ENCODE assay signal across 1 cellular context in genomic region chr1:11099310-11100148, GRCh38.
TF ChIP-seq lines count a peak whose summit lies in the region.

EXOSC10 (minus strand) TSS chr1:11099869; CDS start chr1:11099831, 38 bp downstream.

TF ChIP-seq in HepG2, 621 proteins besides CTCF, POLR2A, EP300 and RAD21 (continued from another document and continues in another):
- peak; percentile 31; the same call in 1 of the 2 replicates for TF ChIP-seq FOXP4 (CRISPR knock-in tag; IDR thresholded peaks at IDR 0.05)
- peak; percentile 87 for TF ChIP-seq ZFP91 (CRISPR knock-in tag; IDR thresholded peaks at IDR 0.05; ENCODE audit: borderline replicate concordance)
- TF ChIP-seq, protein P1, sequence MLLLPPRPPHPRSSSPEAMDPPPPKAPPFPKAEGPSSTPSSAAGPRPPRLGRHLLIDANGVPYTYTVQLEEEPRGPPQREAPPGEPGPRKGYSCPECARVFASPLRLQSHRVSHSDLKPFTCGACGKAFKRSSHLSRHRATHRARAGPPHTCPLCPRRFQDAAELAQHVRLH (CRISPR knock-in tag; IDR thresholded peaks at IDR 0.05; ENCODE audit: borderline replicate concordance, low read depth) = no peak; the same call in 1 of the 2 replicates
- TF ChIP-seq TOPORS (CRISPR knock-in tag; IDR thresholded peaks at IDR 0.05) = no peak
- TF ChIP-seq ZNF382 (CRISPR knock-in tag; IDR thresholded peaks at IDR 0.05; ENCODE audit: borderline replicate concordance) = no peak
- TF ChIP-seq ZNF343 (CRISPR knock-in tag; IDR thresholded peaks at IDR 0.05) = 0 out of 2 replicates have a peak, but pooled peaks have one; percentile 34
- TF ChIP-seq ZFP62 (CRISPR knock-in tag; IDR thresholded peaks at IDR 0.05) = no peak
- TF ChIP-seq, protein P2, sequence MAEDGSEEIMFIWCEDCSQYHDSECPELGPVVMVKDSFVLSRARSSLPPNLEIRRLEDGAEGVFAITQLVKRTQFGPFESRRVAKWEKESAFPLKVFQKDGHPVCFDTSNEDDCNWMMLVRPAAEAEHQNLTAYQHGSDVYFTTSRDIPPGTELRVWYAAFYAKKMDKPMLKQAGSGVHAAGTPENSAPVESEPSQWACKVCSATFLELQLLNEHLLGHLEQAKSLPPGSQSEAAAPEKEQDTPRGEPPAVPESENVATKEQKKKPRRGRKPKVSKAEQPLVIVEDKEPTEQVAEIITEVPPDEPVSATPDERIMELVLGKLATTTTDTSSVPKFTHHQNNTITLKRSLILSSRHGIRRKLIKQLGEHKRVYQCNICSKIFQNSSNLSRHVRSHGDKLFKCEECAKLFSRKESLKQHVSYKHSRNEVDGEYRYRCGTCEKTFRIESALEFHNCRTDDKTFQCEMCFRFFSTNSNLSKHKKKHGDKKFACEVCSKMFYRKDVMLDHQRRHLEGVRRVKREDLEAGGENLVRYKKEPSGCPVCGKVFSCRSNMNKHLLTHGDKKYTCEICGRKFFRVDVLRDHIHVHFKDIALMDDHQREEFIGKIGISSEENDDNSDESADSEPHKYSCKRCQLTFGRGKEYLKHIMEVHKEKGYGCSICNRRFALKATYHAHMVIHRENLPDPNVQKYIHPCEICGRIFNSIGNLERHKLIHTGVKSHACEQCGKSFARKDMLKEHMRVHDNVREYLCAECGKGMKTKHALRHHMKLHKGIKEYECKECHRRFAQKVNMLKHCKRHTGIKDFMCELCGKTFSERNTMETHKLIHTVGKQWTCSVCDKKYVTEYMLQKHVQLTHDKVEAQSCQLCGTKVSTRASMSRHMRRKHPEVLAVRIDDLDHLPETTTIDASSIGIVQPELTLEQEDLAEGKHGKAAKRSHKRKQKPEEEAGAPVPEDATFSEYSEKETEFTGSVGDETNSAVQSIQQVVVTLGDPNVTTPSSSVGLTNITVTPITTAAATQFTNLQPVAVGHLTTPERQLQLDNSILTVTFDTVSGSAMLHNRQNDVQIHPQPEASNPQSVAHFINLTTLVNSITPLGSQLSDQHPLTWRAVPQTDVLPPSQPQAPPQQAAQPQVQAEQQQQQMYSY (CRISPR knock-in tag; IDR thresholded peaks at IDR 0.05) = peak; percentile 69; the same call in 1 of the 2 replicates
- peak; percentile 82 for TF ChIP-seq GABPB1 (CRISPR knock-in tag; IDR thresholded peaks at IDR 0.05)
- TF ChIP-seq, protein P3, sequence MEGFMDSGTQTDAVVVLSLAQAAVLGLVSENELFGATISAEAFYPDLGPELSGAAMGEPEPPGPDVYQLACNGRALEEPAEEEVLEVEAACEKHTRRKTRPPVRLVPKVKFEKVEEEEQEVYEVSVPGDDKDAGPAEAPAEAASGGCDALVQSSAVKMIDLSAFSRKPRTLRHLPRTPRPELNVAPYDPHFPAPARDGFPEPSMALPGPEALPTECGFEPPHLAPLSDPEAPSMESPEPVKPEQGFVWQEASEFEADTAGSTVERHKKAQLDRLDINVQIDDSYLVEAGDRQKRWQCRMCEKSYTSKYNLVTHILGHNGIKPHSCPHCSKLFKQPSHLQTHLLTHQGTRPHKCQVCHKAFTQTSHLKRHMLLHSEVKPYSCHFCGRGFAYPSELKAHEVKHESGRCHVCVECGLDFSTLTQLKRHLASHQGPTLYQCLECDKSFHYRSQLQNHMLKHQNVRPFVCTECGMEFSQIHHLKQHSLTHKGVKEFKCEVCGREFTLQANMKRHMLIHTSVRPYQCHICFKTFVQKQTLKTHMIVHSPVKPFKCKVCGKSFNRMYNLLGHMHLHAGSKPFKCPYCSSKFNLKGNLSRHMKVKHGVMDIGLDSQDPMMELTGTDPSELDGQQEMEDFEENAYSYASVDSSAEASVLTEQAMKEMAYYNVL (CRISPR knock-in tag; IDR thresholded peaks at IDR 0.05; ENCODE audit: borderline replicate concordance) = no peak; the same call in 1 of the 2 replicates
- no peak for TF ChIP-seq ZNF75D (CRISPR knock-in tag; IDR thresholded peaks at IDR 0.05; ENCODE audit: borderline replicate concordance)
- TF ChIP-seq ZNF253 (CRISPR knock-in tag; IDR thresholded peaks at IDR 0.05; ENCODE audit: borderline replicate concordance) = no peak
- peak; percentile 91 for TF ChIP-seq POLR2G (IDR thresholded peaks at IDR 0.05; ENCODE audit: low read depth, low read length)
- TF ChIP-seq NR1H2 (CRISPR knock-in tag; IDR thresholded peaks at IDR 0.05; ENCODE audit: borderline replicate concordance, low read depth) = 0 out of 2 replicates have a peak, but pooled peaks have one; percentile 54
- TF ChIP-seq ZNF766 (CRISPR knock-in tag; IDR thresholded peaks at IDR 0.05; ENCODE audit: borderline replicate concordance) = peak; percentile 89; the same call in 1 of the 2 replicates
- TF ChIP-seq ONECUT2 (CRISPR knock-in tag; IDR thresholded peaks at IDR 0.05) = no peak
- no peak for TF ChIP-seq DMTF1 (CRISPR knock-in tag; IDR thresholded peaks at IDR 0.05)
- TF ChIP-seq ZNF713 (CRISPR knock-in tag; IDR thresholded peaks at IDR 0.05) = no peak
- TF ChIP-seq ZNF605 (CRISPR knock-in tag; IDR thresholded peaks at IDR 0.05) = no peak
- TF ChIP-seq HNRNPL (IDR thresholded peaks at IDR 0.05; ENCODE audit: low read depth, low read length) = 0 out of 2 replicates have a peak, but pooled peaks have one; percentile 27
- no peak for TF ChIP-seq ZNF329 (CRISPR knock-in tag; IDR thresholded peaks at IDR 0.05; ENCODE audit: low read depth)
- TF ChIP-seq ZXDC (CRISPR knock-in tag; IDR thresholded peaks at IDR 0.05) = 0 out of 2 replicates have a peak, but pooled peaks have one; percentile 57
- TF ChIP-seq, protein P4, sequence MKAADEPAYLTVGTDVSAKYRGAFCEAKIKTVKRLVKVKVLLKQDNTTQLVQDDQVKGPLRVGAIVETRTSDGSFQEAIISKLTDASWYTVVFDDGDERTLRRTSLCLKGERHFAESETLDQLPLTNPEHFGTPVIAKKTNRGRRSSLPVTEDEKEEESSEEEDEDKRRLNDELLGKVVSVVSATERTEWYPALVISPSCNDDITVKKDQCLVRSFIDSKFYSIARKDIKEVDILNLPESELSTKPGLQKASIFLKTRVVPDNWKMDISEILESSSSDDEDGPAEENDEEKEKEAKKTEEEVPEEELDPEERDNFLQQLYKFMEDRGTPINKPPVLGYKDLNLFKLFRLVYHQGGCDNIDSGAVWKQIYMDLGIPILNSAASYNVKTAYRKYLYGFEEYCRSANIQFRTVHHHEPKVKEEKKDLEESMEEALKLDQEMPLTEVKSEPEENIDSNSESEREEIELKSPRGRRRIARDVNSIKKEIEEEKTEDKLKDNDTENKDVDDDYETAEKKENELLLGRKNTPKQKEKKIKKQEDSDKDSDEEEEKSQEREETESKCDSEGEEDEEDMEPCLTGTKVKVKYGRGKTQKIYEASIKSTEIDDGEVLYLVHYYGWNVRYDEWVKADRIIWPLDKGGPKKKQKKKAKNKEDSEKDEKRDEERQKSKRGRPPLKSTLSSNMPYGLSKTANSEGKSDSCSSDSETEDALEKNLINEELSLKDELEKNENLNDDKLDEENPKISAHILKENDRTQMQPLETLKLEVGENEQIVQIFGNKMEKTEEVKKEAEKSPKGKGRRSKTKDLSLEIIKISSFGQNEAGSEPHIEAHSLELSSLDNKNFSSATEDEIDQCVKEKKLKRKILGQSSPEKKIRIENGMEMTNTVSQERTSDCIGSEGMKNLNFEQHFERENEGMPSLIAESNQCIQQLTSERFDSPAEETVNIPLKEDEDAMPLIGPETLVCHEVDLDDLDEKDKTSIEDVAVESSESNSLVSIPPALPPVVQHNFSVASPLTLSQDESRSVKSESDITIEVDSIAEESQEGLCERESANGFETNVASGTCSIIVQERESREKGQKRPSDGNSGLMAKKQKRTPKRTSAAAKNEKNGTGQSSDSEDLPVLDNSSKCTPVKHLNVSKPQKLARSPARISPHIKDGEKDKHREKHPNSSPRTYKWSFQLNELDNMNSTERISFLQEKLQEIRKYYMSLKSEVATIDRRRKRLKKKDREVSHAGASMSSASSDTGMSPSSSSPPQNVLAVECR (CRISPR knock-in tag; IDR thresholded peaks at IDR 0.05; ENCODE audit: borderline replicate concordance) = peak; percentile 95
- 0 out of 2 replicates have a peak, but pooled peaks have one; percentile 68 for TF ChIP-seq ZNF772 (CRISPR knock-in tag; IDR thresholded peaks at IDR 0.05)
- no peak for TF ChIP-seq HNF1A (IDR thresholded peaks at IDR 0.05; ENCODE audit: low read depth)
- 0 out of 2 replicates have a peak, but pooled peaks have one; percentile 17 for TF ChIP-seq HNF1A (CRISPR knock-in tag; IDR thresholded peaks at IDR 0.05; ENCODE audit: borderline replicate concordance)
- TF ChIP-seq FOXM1 (CRISPR knock-in tag; IDR thresholded peaks at IDR 0.05) = no peak
- TF ChIP-seq FOXJ3 (CRISPR knock-in tag; IDR thresholded peaks at IDR 0.05; ENCODE audit: borderline replicate concordance) = peak; percentile 30; the same call in 1 of the 2 replicates
- TF ChIP-seq CREM (IDR thresholded peaks at IDR 0.05) = no peak
- TF ChIP-seq CREM (CRISPR knock-in tag; IDR thresholded peaks at IDR 0.05) = no peak
- TF ChIP-seq HMG20B (CRISPR knock-in tag; conservative IDR thresholded peaks at IDR 0.05) = no peak
